Comparison of ENCODE assay signal across 18 cellular contexts in the genomic region with DNA sequence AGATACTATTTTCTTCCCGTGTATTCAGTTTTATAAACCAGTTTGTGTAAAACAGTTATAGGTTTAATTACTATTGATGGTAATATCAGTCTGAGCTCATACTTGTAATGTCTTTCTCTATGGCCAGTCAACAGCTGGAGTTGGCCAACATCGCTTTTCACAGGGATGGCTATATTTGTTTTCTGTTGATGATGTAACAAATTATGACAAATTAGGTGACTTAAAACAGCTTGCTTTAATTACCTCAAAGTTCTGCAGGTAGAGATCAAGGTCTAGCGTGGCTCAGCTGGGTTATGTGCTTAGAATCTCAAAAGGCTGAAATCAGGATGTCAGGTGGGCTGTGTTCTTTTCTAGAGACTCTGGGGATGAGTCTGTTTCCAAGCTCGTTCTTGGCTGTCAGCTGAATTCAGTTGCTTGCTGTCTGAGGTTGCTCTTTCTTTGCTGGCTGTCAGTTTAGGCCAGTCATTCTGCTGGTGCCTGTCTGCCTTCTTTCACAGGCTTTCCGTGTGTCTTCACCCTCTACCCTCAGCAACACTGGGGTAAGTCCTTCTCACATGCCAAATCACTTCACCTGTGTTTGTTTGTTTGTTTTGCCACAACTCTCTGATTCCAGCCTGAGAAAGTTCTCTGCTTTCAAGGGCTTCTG.
DNase-seq lines count a peak whose midpoint lies in the region; FAIRE-seq and TF ChIP-seq lines count a peak whose summit lies in the region.
"Had no signal": no experiment of that assay in that cellular context is flagged by ENCODE, and none has a peak within 500 bp of the region (broad histone marks: within the 10 kb centered on the region; RNA-seq: fewer than 3 reads in every experiment).

No MANE protein-coding gene starts in this region.

- H3K27ac Mint-ChIP-seq in osteocyte (ENCODE audit: unreplicated experiment) = no peak overlapping the region

- TF ChIP-seq CTCF in H1 (IDR thresholded peaks at IDR 0.05; ENCODE audit: control extremely low read depth in 1 of 3, insufficient read depth in 1 of 3, low read depth in 1 of 3, low read length in 3 of 3) = no peak
- no peak for TF ChIP-seq CTCF in osteocyte (IDR thresholded peaks at IDR 0.05)

- FAIRE-seq in H1 (lab: Jason Lieb, UNC) = no peak
- FAIRE-seq: A204.1, GM12878, H54 had no signal

- POLR2A ChIA-PET in H1 (lab: Charles Lee; ENCODE audit: partially characterized antibody) (interaction anchor here (0.6 kb wide), 1 partner anchor 325 kb away, joined by 3 read pairs; no protein-coding TSS in a partner anchor), HEK293T (lab: Yijun Ruan, JAX) (no interaction called here)

- TF ChIP-seq EP300 in H1 (IDR thresholded peaks at IDR 0.05; ENCODE audit: borderline replicate concordance in 1 of 2, low read depth in 2 of 2, low read length in 2 of 2) = no peak

- H3K27ac ChIP-seq in H1 (ENCODE audit: low read depth, low read length) = no peak overlapping the region
- H3K27ac ChIP-seq in skeletal muscle tissue (ENCODE audit: low read depth, low read length) = peak overlapping the region; percentile 71
- H3K27ac ChIP-seq: SJCRH30 had no signal

- no peak overlapping the region for H2AK5ac ChIP-seq in H1 (ENCODE audit: low read depth, low read length)

- no peaks in the 10 kb centered on the region for H3K36me3 Mint-ChIP-seq in osteocyte (ENCODE audit: unreplicated experiment)

- no peak overlapping the region for H2BK12ac ChIP-seq in H1 (ENCODE audit: low read depth, low read length)

- CTCF ChIA-PET in H1 (lab: Charles Lee; ENCODE audit: partially characterized antibody) (interaction anchor here (0.6 to 1.2 kb wide), 3 partner anchors 18 to 273 kb away, joined by 3 read pairs; no protein-coding TSS in a partner anchor), HEK293T (lab: Yijun Ruan, JAX) (no interaction called here)

- no peaks in the 10 kb centered on the region for H3K27me3 ChIP-seq in H1 (replicated peaks in 1 of 4; ENCODE audit: control insufficient read depth in 3 of 4, extremely low read depth in 1 of 4, insufficient read depth in 3 of 4, low read length in 3 of 4)
- no peaks in the 10 kb centered on the region for H3K27me3 ChIP-seq in skeletal muscle tissue (ENCODE audit: control insufficient read depth in 3 of 3, insufficient read depth in 3 of 3, low read length in 3 of 3)
- H3K27me3 ChIP-seq: SJCRH30 had no signal

- no peak overlapping the region for H3K4ac ChIP-seq in H1 (replicated peaks; ENCODE audit: insufficient read length, low read depth, low read length)

- H3K79me2 ChIP-seq in H1 (ENCODE audit: control insufficient read depth in 1 of 2, insufficient read depth in 2 of 2, low read length in 2 of 2) = no peaks in the 10 kb centered on the region

- no peak overlapping the region; a peak in 1 of 7 replicates for H3K9ac ChIP-seq in H1 (replicated peaks in 1 of 4; ENCODE audit: extremely low read depth in 1 of 4, low read depth in 3 of 4, low read length in 3 of 4)
- peak overlapping the region in 1 of 3 donors; percentile 34 for H3K9ac ChIP-seq in skeletal muscle tissue (ENCODE audit: low read depth in 1 of 3, low read length in 3 of 3)

- no peak overlapping the region for H2BK5ac ChIP-seq in H1 (ENCODE audit: low read depth, low read length)

- peak; percentile 23 to 28 for DNase-seq in NOMO-1 (lab: John Stamatoyannopoulos, UW; ENCODE audit: unreplicated experiment in 2 of 2)
- DNase-seq in NOMO-1 treated with dmso at 0.1 percent for 144 hours (lab: John Stamatoyannopoulos, UW; ENCODE audit: unreplicated experiment) = no peak
- peak; percentile 14 for DNase-seq in MV-4-11 (lab: John Stamatoyannopoulos, UW)
- DNase-seq in H1 (ENCODE audit: low read depth in 1 of 2, low spot score in 2 of 2) = no peak
- no peak for DNase-seq in HEK293T (ENCODE audit: extremely low spot score)
- DNase-seq in osteocyte (ENCODE audit: extremely low spot score, unreplicated experiment) = no peak
- DNase-seq: C1 segment of cervical spinal cord, DMS 273 treated with DMSO at 0.1 percent for 48 hours, GDM1, NCI-H1694 treated with DMSO at 0.1 percent for 48 hours, NCI-H2171, NCI-H510A treated with DMSO at 0.1 percent for 48 hours, RPMI8226, SJCRH30 had no signal

- H3K23ac ChIP-seq in H1 (ENCODE audit: insufficient read length) = no peak overlapping the region

- H3K9me3 ChIP-seq in H1 (ENCODE audit: insufficient read depth in 2 of 2, low read depth in 1 of 2, low read length in 1 of 2) (no peaks in the 10 kb centered on the region), skeletal muscle tissue (ENCODE audit: control insufficient read depth in 3 of 3, low read length in 3 of 3) (no peaks in the 10 kb centered on the region)
- H3K9me3 ChIP-seq: SJCRH30 had no signal

- H3K4me3 ChIP-seq in H1 (ENCODE audit: extremely low read depth in 1 of 4, insufficient read depth in 2 of 4, low read depth in 3 of 4, low read length in 4 of 4) = no peak overlapping the region
- H3K4me3 ChIP-seq in skeletal muscle tissue (ENCODE audit: low read length in 3 of 3) = peak overlapping the region in 1 of 3 donors; percentile 37
- H3K4me3 ChIP-seq: GM12878, SJCRH30 had no signal

- no peak overlapping the region for H2BK120ac ChIP-seq in H1 (replicated peaks; ENCODE audit: low read depth, low read length)

- no peak overlapping the region for H3K18ac ChIP-seq in H1 (ENCODE audit: extremely low read depth, low read length)

- H4K8ac ChIP-seq in H1 (ENCODE audit: extremely low read depth, insufficient read depth, low read length) = no peak overlapping the region

- TF ChIP-seq RAD21 in H1 (IDR thresholded peaks at IDR 0.05 in 1 of 2, conservative IDR thresholded peaks at IDR 0.05 in 1 of 2; ENCODE audit: low read depth in 2 of 2, low read length in 2 of 2) = no peak

- no peak overlapping the region for H3K4me3 Mint-ChIP-seq in osteocyte (ENCODE audit: unreplicated experiment)

- no peak overlapping the region for H3K14ac ChIP-seq in H1 (ENCODE audit: insufficient read length)

- H2BK15ac ChIP-seq in H1 (ENCODE audit: low read length) = no peak overlapping the region; the same call in 1 of the 2 replicates

- H3K23me2 ChIP-seq in H1 (ENCODE audit: low read depth, low read length) = no peaks in the 10 kb centered on the region

- peaks cover 5% of the 10 kb centered on the region for H3K27me3 Mint-ChIP-seq in osteocyte (ENCODE audit: unreplicated experiment)

- TF ChIP-seq POLR2A in H1 (IDR thresholded peaks at IDR 0.05; ENCODE audit: control extremely low read depth in 1 of 2, low read depth in 2 of 2, low read length in 2 of 2) = no peak

- no peak overlapping the region for H4K91ac ChIP-seq in H1 (replicated peaks; ENCODE audit: insufficient read length, low read length)

- no peak overlapping the region for H3K4me2 ChIP-seq in H1 (ENCODE audit: insufficient read depth in 1 of 2, low read depth in 2 of 2, low read length in 2 of 2)

- no peak overlapping the region for H2BK20ac ChIP-seq in H1 (ENCODE audit: low read length)

- H3K56ac ChIP-seq in H1 (replicated peaks; ENCODE audit: insufficient read length, low read depth, low read length) = no peak overlapping the region

- WGBS in H1 (ENCODE audit: extremely low coverage in 1 of 2, insufficient coverage in 1 of 2, insufficient read length in 1 of 2, insufficient replicate concordance in 2 of 2, low coverage in 1 of 2, low lambda C conversion rate in 2 of 2, missing lambda C conversion rate in 1 of 2), 2 experiments = 81% methylated on average over 5 of the region's 5 CpGs; no CpG with 5 or more reads in 1 of the 2 experiments

- no peaks in the 10 kb centered on the region for H3K36me3 ChIP-seq in H1 (ENCODE audit: control insufficient read depth in 2 of 4, insufficient read depth in 4 of 4, low read length in 3 of 4)
- no peaks in the 10 kb centered on the region for H3K36me3 ChIP-seq in skeletal muscle tissue (ENCODE audit: control insufficient read depth in 3 of 3, insufficient read depth in 3 of 3, low read length in 3 of 3)
- H3K36me3 ChIP-seq: SJCRH30 had no signal

- H3K79me1 ChIP-seq in H1 (ENCODE audit: low read depth, low read length) = no peaks in the 10 kb centered on the region

- peak overlapping the region; percentile 1; the same call in 1 of the 2 replicates for H2AFZ ChIP-seq in H1 (ENCODE audit: low read length)

- H4K5ac ChIP-seq in H1 (ENCODE audit: insufficient read length, low read depth, low read length) = no peak overlapping the region

- H3K4me1 Mint-ChIP-seq in osteocyte (ENCODE audit: unreplicated experiment) = no peaks in the 10 kb centered on the region

- H3K4me1 ChIP-seq in H1 (replicated peaks in 1 of 4; ENCODE audit: control insufficient read depth in 3 of 4, insufficient read depth in 4 of 4, low read length in 3 of 4) = no peaks in the 10 kb centered on the region; a peak in 1 of 7 replicates
- H3K4me1 ChIP-seq in skeletal muscle tissue (ENCODE audit: control insufficient read depth in 3 of 3, insufficient read depth in 3 of 3, low read length in 3 of 3) = peaks cover 0 to 4% (median 0%) of the 10 kb centered on the region in 3 donors
- H3K4me1 ChIP-seq: SJCRH30 had no signal

- H4K20me1 ChIP-seq in H1 (replicated peaks in 1 of 2; ENCODE audit: control insufficient read depth in 1 of 2, insufficient read depth in 2 of 2, low read length in 2 of 2) = no peaks in the 10 kb centered on the region

- no peaks in the 10 kb centered on the region for H3K9me3 Mint-ChIP-seq in osteocyte (ENCODE audit: unreplicated experiment)

TF ChIP-seq in H1, 55 proteins besides CTCF, POLR2A, EP300 and RAD21 (continues in another document):
- TF ChIP-seq HDAC2 (IDR thresholded peaks at IDR 0.05; ENCODE audit: borderline replicate concordance in 1 of 2, low read depth in 2 of 2, low read length in 2 of 2) (no peak), CREB1 (IDR thresholded peaks at IDR 0.05) (no peak), RFX5 (IDR thresholded peaks at IDR 0.05; ENCODE audit: borderline replicate concordance, low read depth, low read length) (no peak), CEBPB (IDR thresholded peaks at IDR 0.05; ENCODE audit: low read depth, low read length) (no peak), MAFK (IDR thresholded peaks at IDR 0.05; ENCODE audit: low read depth, low read length) (no peak), SP1 (IDR thresholded peaks at IDR 0.05; ENCODE audit: low read depth, low read length) (no peak), CTBP2 (IDR thresholded peaks at IDR 0.05; ENCODE audit: borderline replicate concordance, insufficient read depth, insufficient read length, low read length) (no peak), SUZ12 (IDR thresholded peaks at IDR 0.05; ENCODE audit: low read length) (no peak)

TF ChIP-seq in HEK293T, 16 proteins besides CTCF, POLR2A, EP300 and RAD21 (continues in another document):
- TF ChIP-seq TARDBP (IDR thresholded peaks at IDR 0.05) = no peak
- no peak for TF ChIP-seq FOXM1 (IDR thresholded peaks at IDR 0.05; ENCODE audit: borderline replicate concordance)
- TF ChIP-seq ELF4 (IDR thresholded peaks at IDR 0.05) = no peak
- no peak for TF ChIP-seq FOXA1 (IDR thresholded peaks at IDR 0.05)
- TF ChIP-seq ZNF384 (IDR thresholded peaks at IDR 0.05) = no peak

Comparison
In these comparisons a context has a peak if more than half of its experiments do, and no peak if none do; other contexts are left out.
1. DNase-seq: peak in NOMO-1 (2 of 2) and MV-4-11 (single experiment); none in NOMO-1 treated with dmso at 0.1 percent for 144 hours (single experiment), H1 (0 of 2), HEK293T (single experiment) and osteocyte (single experiment).